ENCODE assay signal across 8 cellular contexts in the genomic region with DNA sequence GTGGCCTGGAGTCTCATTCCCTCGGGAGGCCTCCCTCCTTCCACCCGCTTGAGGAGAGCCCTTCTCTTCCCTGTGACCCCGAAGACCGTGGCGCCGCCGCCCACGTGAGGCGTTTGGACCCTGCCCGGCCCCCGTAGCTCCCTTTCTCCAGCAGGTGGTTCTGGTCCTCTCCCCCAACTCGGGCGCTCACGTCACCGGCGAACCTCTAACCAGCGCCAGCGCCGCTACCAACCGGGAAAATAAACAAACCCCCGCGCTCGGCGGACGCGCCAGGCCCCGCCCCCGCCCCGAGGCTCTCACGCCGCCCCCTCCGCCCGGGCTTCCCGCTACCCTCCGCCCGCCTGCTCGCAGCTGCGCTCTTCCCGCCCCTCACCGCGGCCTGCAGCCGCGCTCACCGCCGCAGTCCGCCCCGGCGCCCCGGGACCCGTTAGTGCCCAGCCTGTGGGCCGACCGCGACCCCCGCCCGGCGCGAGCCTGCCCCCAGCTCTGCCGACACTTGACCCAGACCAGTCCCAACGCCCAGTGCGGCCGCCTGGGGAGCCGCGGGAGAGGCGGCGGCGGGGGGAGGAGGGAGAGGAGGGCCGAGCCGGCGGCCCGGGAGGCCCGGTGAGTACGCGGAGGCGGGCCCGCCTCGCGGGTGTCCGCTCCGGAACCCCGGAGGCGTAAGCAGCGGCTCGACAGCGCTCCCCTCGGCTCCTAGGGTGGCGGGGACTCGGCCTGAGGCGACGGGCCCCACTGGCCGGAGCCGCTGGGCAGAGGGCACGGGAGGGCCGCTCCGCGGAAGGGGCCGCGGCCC.
A peak's percentile ranks its signal among the peaks of the same experiment; 100 is the strongest.
DNase-seq lines count a peak whose midpoint lies in the region; ATAC-seq and TF ChIP-seq lines count a peak whose summit lies in the region.
"Not testable (repeated sequence)": the region's sequence is repeated elsewhere in the genome, so short reads cannot be mapped to it uniquely, and the experiment has no call there.

No MANE protein-coding gene starts in this region.

- H3K4me3 ChIP-seq in lung = peak overlapping the region; percentile 73

- CTCF ChIA-PET in activated CD8-positive, alpha-beta T cell treated with anti-CD3 and anti-CD28 coated beads for 36 hours (lab: Charles Lee) = not testable (repeated sequence)

- WGBS in lung, 2 donors = 0 to 1% methylated on average over 55 to 97 of the region's 97 CpGs

- H3K27ac ChIP-seq in lung (ENCODE audit: low read depth in 1 of 2, low read length in 1 of 2) = peak overlapping the region; percentile 93 to 95

- H3K36me3 ChIP-seq in lung (ENCODE audit: control insufficient read depth in 2 of 2, insufficient read depth in 2 of 2, low read length in 2 of 2) = not testable (repeated sequence)

- not testable (repeated sequence) for H3K9me3 ChIP-seq in lung (ENCODE audit: control insufficient read depth in 2 of 2, insufficient read depth in 1 of 2, low read length in 1 of 2)

- TF ChIP-seq CTCF in CD14-positive monocyte (IDR thresholded peaks at IDR 0.05) = peak; percentile 28
- not testable (repeated sequence) for TF ChIP-seq CTCF in activated CD8-positive, alpha-beta T cell treated with anti-CD3 and anti-CD28 coated beads for 36 hours (IDR thresholded peaks at IDR 0.05)
- TF ChIP-seq CTCF in lung (IDR thresholded peaks at IDR 0.05; ENCODE audit: control extremely low read depth, extremely low read depth) = peak; percentile 5

- peak overlapping the region in 5 of 7 donors; percentile 37 to 77 (median 46) for H3K27ac Mint-ChIP-seq in CD14-positive monocyte
- H3K27ac Mint-ChIP-seq in activated CD8-positive, alpha-beta T cell treated with anti-CD3 and anti-CD28 coated beads for 36 hours = peak overlapping the region; percentile 30

- H3K4me1 Mint-ChIP-seq in CD14-positive monocyte = peaks cover 16% of the 10 kb centered on the region
- not testable (repeated sequence) for H3K4me1 Mint-ChIP-seq in activated CD8-positive, alpha-beta T cell treated with anti-CD3 and anti-CD28 coated beads for 36 hours (ENCODE audit: low read depth)

- H3K4me1 ChIP-seq in lung (ENCODE audit: control insufficient read depth in 2 of 2, insufficient read depth in 2 of 2, low read length in 2 of 2) = not testable (repeated sequence)

- peak; percentile 47 for DNase-seq in CD14-positive monocyte (ENCODE audit: low spot score)
- peak; percentile 90 for DNase-seq in NCI-H69 (lab: John Stamatoyannopoulos, UW)
- peak; percentile 78 for DNase-seq in activated CD8-positive, alpha-beta T cell treated with anti-CD3 and anti-CD28 coated beads for 36 hours
- peak; percentile 66 for DNase-seq in effector CD4-positive, alpha-beta T cell
- peak; percentile 77 for DNase-seq in lung (ENCODE audit: low spot score)
- DNase-seq in stimulated activated CD4-positive, alpha-beta T cell treated with anti-CD3 and anti-CD28 coated beads, Interleukin-4, amount 100 ng/mL, for 48 hours (ENCODE audit: low read depth in 2 of 2) = peak; percentile 51 to 57

- intact Hi-C loops in CD14-positive monocyte (cut with micrococcal nuclease); activated CD8-positive, alpha-beta T cell treated with anti-CD3 and anti-CD28 coated beads for 36 hours (cut with micrococcal nuclease): not testable (repeated sequence)

- POLR2A ChIA-PET in activated CD8-positive, alpha-beta T cell treated with anti-CD3 and anti-CD28 coated beads for 36 hours (lab: Charles Lee) = not testable (repeated sequence)

- H3K27me3 ChIP-seq in lung (ENCODE audit: control insufficient read depth, insufficient read depth) = not testable (repeated sequence)

- H3K9me3 Mint-ChIP-seq in CD14-positive monocyte; activated CD8-positive, alpha-beta T cell treated with anti-CD3 and anti-CD28 coated beads for 36 hours: not testable (repeated sequence)

- H3K36me3 Mint-ChIP-seq in CD14-positive monocyte = peaks cover 13 to 17% of the 10 kb centered on the region in 2 donors
- not testable (repeated sequence) for H3K36me3 Mint-ChIP-seq in activated CD8-positive, alpha-beta T cell treated with anti-CD3 and anti-CD28 coated beads for 36 hours (ENCODE audit: low read depth)

- peak overlapping the region in 1 of 2 donors; percentile 84 for H3K4me3 Mint-ChIP-seq in CD14-positive monocyte
- H3K4me3 Mint-ChIP-seq in activated CD8-positive, alpha-beta T cell treated with anti-CD3 and anti-CD28 coated beads for 36 hours = not testable (repeated sequence)

- ATAC-seq in GM19372 (IDR thresholded peaks at IDR 0.05; ENCODE audit: low read depth, unreplicated experiment) = peak; percentile 70
- ATAC-seq in HG03457 (IDR thresholded peaks at IDR 0.05; ENCODE audit: unreplicated experiment) = peak; percentile 60
- ATAC-seq in activated CD8-positive, alpha-beta T cell treated with anti-CD3 and anti-CD28 coated beads for 36 hours = peak; percentile 76
- ATAC-seq in lung (ENCODE audit: insufficient read depth, low FRiP score) = peak; percentile 92

- H3K27me3 Mint-ChIP-seq in CD14-positive monocyte (ENCODE audit: low read depth in 3 of 3); activated CD8-positive, alpha-beta T cell treated with anti-CD3 and anti-CD28 coated beads for 36 hours: not testable (repeated sequence)

Comparison
In these comparisons a context has a peak if more than half of its experiments do, and no peak if none do; other contexts are left out.
1. Peak in every context shown above with its lines: DNase-seq, ATAC-seq, H3K4me3 ChIP-seq and H3K27ac ChIP-seq.